8 cellular contexts compared by ENCODE assay signal in the genomic region with DNA sequence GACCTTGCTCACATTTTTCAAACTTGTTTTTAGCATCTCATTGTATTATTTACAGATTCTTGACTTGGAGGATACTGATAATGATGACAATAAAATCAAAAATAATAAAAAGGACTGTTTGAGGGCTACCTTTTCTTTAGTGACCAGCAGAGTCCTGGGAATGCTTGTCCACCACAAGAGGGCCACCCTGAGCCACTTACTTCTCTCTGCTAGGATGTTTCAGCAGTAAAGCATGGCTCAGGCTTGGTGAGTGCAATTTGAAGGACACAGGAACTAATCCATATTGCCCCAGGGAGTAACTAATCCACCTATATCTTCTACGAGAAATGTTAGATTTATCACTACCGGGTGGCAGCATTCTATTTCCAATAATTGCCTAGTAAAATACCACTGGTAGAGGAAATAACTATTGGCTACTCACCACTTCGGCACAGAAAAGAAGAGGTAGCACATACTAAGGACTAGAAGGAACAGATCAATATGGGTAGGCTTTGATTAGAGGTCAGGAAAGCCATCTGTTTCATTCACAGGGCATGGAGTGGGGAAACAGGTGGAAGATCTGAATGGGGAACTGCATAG. TPM values are rescaled to one million over a fixed set of nuclear protein-coding genes. Genes with fewer than 3 reads are reported as not detected.
DNase-seq lines count a peak whose midpoint lies in the region; ATAC-seq and TF ChIP-seq lines count a peak whose summit lies in the region.

No MANE protein-coding gene starts in this region.

- ATAC-seq in Right ventricle myocardium inferior = peak; percentile 89
- ATAC-seq in HG02798 (IDR thresholded peaks at IDR 0.05; ENCODE audit: poor library complexity, unreplicated experiment) = peak; percentile 95

- H3K4me3 ChIP-seq in WERI-Rb-1 (ENCODE audit: low read depth, low read length) = no peak overlapping the region

- no peaks in the 10 kb centered on the region for H3K27me3 ChIP-seq in WERI-Rb-1 (ENCODE audit: insufficient read depth, low read depth, severe bottlenecking)

- intact Hi-C loops in Right ventricle myocardium inferior (cut with DNase I) = loop anchor here (5.0 kb wide), 1 partner anchor 72 kb away; no protein-coding TSS in a partner anchor
- intact Hi-C loops in cardiac septum (cut with DNase I) = no loop called here

- no peak for DNase-seq in Right ventricle myocardium inferior (ENCODE audit: missing footprints)
- no peak for DNase-seq in cardiac septum (ENCODE audit: low spot score)
- DNase-seq in NCI-H1694 (lab: John Stamatoyannopoulos, UW) = peak; percentile 17
- peak; percentile 85 for DNase-seq in WERI-Rb-1
- DNase-seq in caudate nucleus (lab: John Stamatoyannopoulos, UW) = peak in 41 of 61 donors; percentile 4 to 66 (median 28)
- DNase-seq in left kidney (ENCODE audit: low read depth, low spot score) = peak; percentile 81
- peak; percentile 67 for DNase-seq in stimulated activated CD4-positive, alpha-beta T cell treated with anti-CD3 and anti-CD28 coated beads, Interleukin-4, amount 100 ng/mL, for 1 hour

- H3K9me3 ChIP-seq in WERI-Rb-1 (ENCODE audit: severe bottlenecking) = no peaks in the 10 kb centered on the region

- H3K27ac ChIP-seq in WERI-Rb-1 = no peak overlapping the region
- no peak overlapping the region for H3K27ac ChIP-seq in caudate nucleus (ENCODE audit: low read depth, low read length)

- peaks cover 24% of the 10 kb centered on the region for H3K36me3 ChIP-seq in WERI-Rb-1

- peak; percentile 82 for TF ChIP-seq CTCF in WERI-Rb-1 (IDR thresholded peaks at IDR 0.05; ENCODE audit: low read depth, low read length)

RNA-seq across cellular contexts. Expression of a gene that starts 5.8 kb away (rescaled TPM):
- total RNA-seq in Right ventricle myocardium inferior (3.2 TPM), cardiac septum (0.51 TPM)

Comparison
In these comparisons a context has a peak if more than half of its experiments do, and no peak if none do; other contexts are left out.
1. DNase-seq: peak in NCI-H1694 (single experiment), WERI-Rb-1 (single experiment), caudate nucleus (41 of 61), left kidney (single experiment) and stimulated activated CD4-positive, alpha-beta T cell treated with anti-CD3 and anti-CD28 coated beads, Interleukin-4, amount 100 ng/mL, for 1 hour (single experiment); none in Right ventricle myocardium inferior (single experiment) and cardiac septum (single experiment).